ENCODE assay signal across 19 cellular contexts in genomic region chr7:140982508-140982907, GRCh38. TPM values are rescaled to one million over a fixed set of nuclear protein-coding genes. Genes with fewer than 3 reads are reported as not detected.
DNase-seq lines count a peak whose midpoint lies in the region.
"Had no signal": no experiment of that assay in that cellular context is flagged by ENCODE, and none has a peak within 500 bp of the region (broad histone marks: within the 10 kb centered on the region; RNA-seq: fewer than 3 reads in every experiment).

No MANE protein-coding gene starts in this region.

- DNase-seq in Jurkat, Clone E6-1 (ENCODE audit: low read depth, low spot score) = peak; percentile 27
- DNase-seq in OCI-M1 (lab: John Stamatoyannopoulos, UW) = peak; percentile 1
- peak; percentile 3 for DNase-seq in globus pallidus (ENCODE audit: low spot score)
- DNase-seq in activated effector memory CD4-positive, alpha-beta T cell treated with Interleukin-2 at 50 U/mL for 16 hours = no peak
- no peak for DNase-seq in substantia nigra (lab: John Stamatoyannopoulos, UW)
- no peak for DNase-seq in occipital lobe (lab: John Stamatoyannopoulos, UW)
- no peak for DNase-seq in D341Med (ENCODE audit: low spot score)
- DNase-seq: activated CD4-positive, alpha-beta T cell treated with anti-CD3 and anti-CD28 coated beads for 48 hours; DND-41; erythroblast; foreskin melanocyte; kidney; lower lobe of right lung; NCI-H187 treated with DMSO at 0.1 percent for 48 hours; NCI-H748 treated with DMSO at 0.1 percent for 48 hours; SJCRH30; small intestine; stimulated activated CD4-positive, alpha-beta T cell treated with anti-CD3 and anti-CD28 coated beads, Interleukin-2, amount 100 ng/mL, for 48 hours; stimulated activated naive CD4-positive, alpha-beta T cell had no signal

- no peak overlapping the region for H3K27ac ChIP-seq in substantia nigra (ENCODE audit: low read depth, low read length, poor library complexity, severe bottlenecking)
- H3K27ac ChIP-seq: lower lobe of right lung, SJCRH30 had no signal

- no peak overlapping the region for H3K4me3 ChIP-seq in Jurkat, Clone E6-1 (ENCODE audit: low read length)
- H3K4me3 ChIP-seq: lower lobe of right lung, SJCRH30 had no signal

RNA-seq across cellular contexts. Expression of gene MRPS33, which starts 32.2 kb away (rescaled TPM):
- 120 TPM for polyA plus RNA-seq in Jurkat, Clone E6-1 (2012; ENCODE audit: insufficient read depth, insufficient read length)
- 12.6 TPM for total RNA-seq in occipital lobe

RNA-seq across cellular contexts. Expression of gene BRAF, which starts 57.8 kb away (rescaled TPM):
- 14.3 TPM for polyA plus RNA-seq in Jurkat, Clone E6-1 (2012; ENCODE audit: insufficient read depth, insufficient read length)
- total RNA-seq in occipital lobe = 100 TPM

Comparison
In these comparisons a context has a peak if more than half of its experiments do, and no peak if none do; other contexts are left out.
1. DNase-seq: peak in Jurkat, Clone E6-1 (single experiment), OCI-M1 (single experiment) and globus pallidus (single experiment); none in activated effector memory CD4-positive, alpha-beta T cell treated with Interleukin-2 at 50 U/mL for 16 hours (single experiment), substantia nigra (0 of 49), occipital lobe (single experiment) and D341Med (single experiment).